8 cellular contexts compared by ENCODE assay signal in genomic region chr11:26649884-26650283, GRCh38.
DNase-seq lines count a peak whose midpoint lies in the region; ATAC-seq and TF ChIP-seq lines count a peak whose summit lies in the region.

No MANE protein-coding gene starts in this region.

- 62 to 65% methylated on average over 8 of the region's 8 CpGs for WGBS in tibial nerve, 2 donors

- peak; percentile 88 for ATAC-seq in GM21619 (IDR thresholded peaks at IDR 0.05; ENCODE audit: unreplicated experiment)

- no peaks in the 10 kb centered on the region for H3K4me1 ChIP-seq in tibial nerve

- peak; percentile 47 for DNase-seq in activated CD8-positive, alpha-beta memory T cell treated with anti-CD3 and anti-CD28 coated beads, Interleukin-2, amount 50 U/mL, for 48 hours
- DNase-seq in activated CD8-positive, alpha-beta memory T cell treated with anti-CD3 and anti-CD28 coated beads, Interleukin-2, amount 50 U/mL, for 4 hours: no peak
- DNase-seq in HT-29 (ENCODE audit: low spot score) (peak; percentile 94), NOMO-1 (lab: John Stamatoyannopoulos, UW; ENCODE audit: unreplicated experiment in 2 of 2) (peak; percentile 61 to 74), T47D (ENCODE audit: low read depth in 1 of 2, low spot score in 1 of 2) (peak; percentile 51 to 85), kidney glomerular epithelial cell (lab: John Stamatoyannopoulos, UW) (peak; percentile 44), tibial nerve (ENCODE audit: low spot score in 2 of 2) (peak in 1 of 2 donors; percentile 69)

- TF ChIP-seq POLR2A in tibial nerve (IDR thresholded peaks at IDR 0.05): no peak

- no peaks in the 10 kb centered on the region for H3K9me3 ChIP-seq in tibial nerve

- in situ Hi-C loops in T47D (cut with HindIII; ENCODE audit: low pct_unique_long_range_greater_than_20kb, low sequenced_read_pairs): no loop called here

- TF ChIP-seq EP300 in tibial nerve (IDR thresholded peaks at IDR 0.05): no peak

- no peaks in the 10 kb centered on the region for H3K36me3 ChIP-seq in tibial nerve

- no peak overlapping the region for H3K27ac ChIP-seq in tibial nerve

- H3K27me3 ChIP-seq in tibial nerve: no peaks in the 10 kb centered on the region

- peak; percentile 23 to 62 (median 44) for TF ChIP-seq CTCF in tibial nerve (IDR thresholded peaks at IDR 0.05)

- no peak overlapping the region for H3K4me3 ChIP-seq in tibial nerve
